Comparison of ENCODE assay signal across 32 cellular contexts in genomic region chr6:34798057-34798456, GRCh38.
"Had no signal": no experiment of that assay in that cellular context is flagged by ENCODE, and none has a peak within 500 bp of the region (broad histone marks: within the 10 kb centered on the region; RNA-seq: fewer than 3 reads in every experiment).

No MANE protein-coding gene starts in this region.

- FAIRE-seq: astrocyte, bronchial epithelial cell had no signal

- H3K27me3 ChIP-seq: adrenal gland, ascending aorta, body of pancreas, brain microvascular endothelial cell, breast epithelium, cardiac muscle cell had no signal

- H3K27ac ChIP-seq: adrenal gland, ascending aorta, body of pancreas, brain microvascular endothelial cell, breast epithelium, cardiac muscle cell had no signal

- ATAC-seq: activated naive CD4-positive, alpha-beta T cell treated with anti-CD3 and anti-CD28 coated beads, Interleukin-2, amount 50 U/mL, for 72 hours; activated naive CD8-positive, alpha-beta T cell treated with anti-CD3 and anti-CD28 coated beads, Interleukin-2, amount 50 U/mL, for 24 hours; activated T-cell treated with anti-CD3 and anti-CD28 coated beads, Interleukin-2, amount 50 U/mL, for 4 hours; activated T-cell treated with anti-CD3 and anti-CD28 coated beads, Interleukin-2, amount 50 U/mL, for 72 hours; activated T-helper 17 cell treated with anti-CD3 and anti-CD28 coated beads, Interleukin-2, amount 50 U/mL, for 72 hours; body of pancreas had no signal

- DNase-seq: activated effector memory CD4-positive, alpha-beta T cell treated with anti-CD3 and anti-CD28 coated beads, Interleukin-2, amount 50 U/mL, for 16 hours; activated effector memory CD4-positive, alpha-beta T cell treated with Interleukin-2 at 50 U/mL for 16 hours; activated gamma-delta T cell; activated gamma-delta T cell treated with Interleukin-2 at 50 U/mL for 16 hours; activated naive CD4-positive, alpha-beta T cell; activated naive CD4-positive, alpha-beta T cell treated with anti-CD3 and anti-CD28 coated beads for 36 hours; activated naive CD4-positive, alpha-beta T cell treated with anti-CD3 and anti-CD28 coated beads, Interleukin-2, amount 10 ng/mL, durations not matched to agents 7 days and 5 days; activated naive CD4-positive, alpha-beta T cell treated with anti-CD3 and anti-CD28 coated beads, Interleukin-2, amount 50 U/mL, for 16 hours; activated naive CD4-positive, alpha-beta T cell treated with Interleukin-2 at 50 U/mL for 16 hours; activated naive CD8-positive, alpha-beta T cell treated with anti-CD3 and anti-CD28 coated beads for 36 hours; activated naive CD8-positive, alpha-beta T cell treated with anti-CD3 and anti-CD28 coated beads, Interleukin-2, amount 10 ng/mL, durations not matched to agents 7 days and 5 days; activated naive CD8-positive, alpha-beta T cell treated with anti-CD3 and anti-CD28 coated beads, Interleukin-2, amount 50 U/mL, for 24 hours; activated T-cell treated with anti-CD3 and anti-CD28 coated beads, Interleukin-2, amount 50 U/mL, for 4 hours; activated T-cell treated with anti-CD3 and anti-CD28 coated beads, Interleukin-2, amount 50 U/mL, for 48 hours; activated T-cell treated with anti-CD3 and anti-CD28 coated beads, Interleukin-2, amount 50 U/mL, for 72 hours; adrenal gland; amniotic stem cell; amygdala; anterior cingulate cortex; aorta; body of pancreas; brain microvascular endothelial cell; caudate nucleus; central memory CD4-positive, alpha-beta T cell; cerebellar nuclear complex had no signal

- H3K9me3 ChIP-seq: adrenal gland, ascending aorta, body of pancreas, breast epithelium had no signal

- H3K4me3 ChIP-seq: adrenal gland, ascending aorta, body of pancreas, breast epithelium, cardiac muscle cell had no signal

- H3K36me3 ChIP-seq: adrenal gland, ascending aorta, brain microvascular endothelial cell, breast epithelium, cardiac muscle cell had no signal
